In the genomic region with DNA sequence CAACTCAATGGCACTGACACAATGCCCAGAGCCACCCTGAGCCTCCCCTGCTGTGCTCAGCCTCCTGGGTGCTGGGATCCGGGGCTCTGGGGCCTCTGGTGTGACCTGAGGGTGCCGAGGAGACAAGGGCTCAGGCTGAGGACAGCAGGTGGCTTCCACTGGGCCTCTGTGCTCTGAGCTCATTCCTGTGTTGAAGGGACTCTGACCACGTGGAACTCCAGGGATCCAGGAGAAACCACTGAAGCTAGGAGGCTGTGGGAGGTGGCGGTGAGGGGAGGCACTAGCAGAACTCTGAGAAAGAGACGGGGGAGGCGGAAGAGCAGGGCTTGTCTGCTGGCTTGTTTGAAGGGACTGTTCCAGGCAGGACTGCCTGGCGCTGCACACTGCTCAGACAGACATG, we compare ENCODE assay signal across 20 cellular contexts.
A peak's percentile ranks its signal among the peaks of the same experiment; 100 is the strongest.
DNase-seq lines count a peak whose midpoint lies in the region; ATAC-seq and TF ChIP-seq lines count a peak whose summit lies in the region.
"Had no signal": no experiment of that assay in that cellular context is flagged by ENCODE, and none has a peak within 500 bp of the region (broad histone marks: within the 10 kb centered on the region; RNA-seq: fewer than 3 reads in every experiment).

No MANE protein-coding gene starts in this region.

- no peak overlapping the region for H4K8ac ChIP-seq in mesendoderm (ENCODE audit: low read depth, low read length)

- no peak overlapping the region for H3K9ac ChIP-seq in mesendoderm (ENCODE audit: low read length)

- H3K27ac ChIP-seq in RWPE2 (ENCODE audit: poor library complexity, severe bottlenecking) = no peak overlapping the region
- no peak overlapping the region for H3K27ac ChIP-seq in mesendoderm (ENCODE audit: low read depth, low read length)
- no peak overlapping the region for H3K27ac ChIP-seq in foreskin keratinocyte
- H3K27ac ChIP-seq: HL-60 had no signal

- DNase-seq in DMS53 (lab: John Stamatoyannopoulos, UW) (peak; percentile 35), DMS53 treated with DMSO at 0.1 percent for 48 hours (lab: John Stamatoyannopoulos, UW; ENCODE audit: unreplicated experiment) (no peak), RWPE2 (ENCODE audit: low spot score) (no peak), mesendoderm (peak; percentile 8), foreskin keratinocyte (no peak)
- no peak for DNase-seq in activated T-cell treated with anti-CD3 and anti-CD28 coated beads, Interleukin-2, amount 50 U/mL, for 48 hours
- DNase-seq: CD4-positive, alpha-beta T cell; IMR-90; NCI-H1048; NCI-H1436; NCI-H2029; NCI-H446 treated with DMSO at 0.1 percent for 48 hours; NCI-H748 treated with DMSO at 0.1 percent for 48 hours; SIG-M5 had no signal

- no peaks in the 10 kb centered on the region for H3K36me3 Mint-ChIP-seq in activated T-helper 17 cell treated with anti-CD3 and anti-CD28 coated beads, Interleukin-2, amount 50 U/mL, for 72 hours (ENCODE audit: low read depth)

- no peak overlapping the region for H2BK120ac ChIP-seq in mesendoderm (ENCODE audit: low read depth, low read length)

- H3K36me3 ChIP-seq in RWPE2 (ENCODE audit: low read depth) (no peaks in the 10 kb centered on the region), mesendoderm (ENCODE audit: control insufficient read depth, insufficient read depth, low read length) (no peaks in the 10 kb centered on the region)

- H3K79me1 ChIP-seq in mesendoderm (ENCODE audit: low read length) = no peaks in the 10 kb centered on the region

- no peak overlapping the region for H3K27ac Mint-ChIP-seq in activated T-helper 17 cell treated with anti-CD3 and anti-CD28 coated beads, Interleukin-2, amount 50 U/mL, for 72 hours
- H3K27ac Mint-ChIP-seq: B cell; CD4-positive, alpha-beta T cell had no signal

- peak; percentile 21; the same call in 2 of the 3 replicates for ATAC-seq in RWPE2 (ENCODE audit: low read depth)
- ATAC-seq in foreskin keratinocyte = no peak
- ATAC-seq in activated T-helper 17 cell treated with anti-CD3 and anti-CD28 coated beads, Interleukin-2, amount 50 U/mL, for 72 hours (replicated peaks) = no peak
- no peak for ATAC-seq in GM21529 (IDR thresholded peaks at IDR 0.05; ENCODE audit: unreplicated experiment)
- ATAC-seq: HCT116, SK-N-SH treated with all-trans-retinoic acid at 6 μM for 48 hours had no signal

- no peak overlapping the region for H2AK5ac ChIP-seq in mesendoderm (ENCODE audit: low read length)

- TF ChIP-seq CTCF in RWPE2 (IDR thresholded peaks at IDR 0.05; ENCODE audit: poor library complexity, severe bottlenecking) (no peak), foreskin keratinocyte (conservative IDR thresholded peaks at IDR 0.05) (no peak)

- no peaks in the 10 kb centered on the region for H3K79me2 ChIP-seq in mesendoderm (ENCODE audit: control insufficient read depth, insufficient read depth, low read length)

- H3K4me3 ChIP-seq in RWPE2 (ENCODE audit: severe bottlenecking) (no peak overlapping the region), mesendoderm (ENCODE audit: low read length) (no peak overlapping the region)

- no peak overlapping the region for H3K4ac ChIP-seq in mesendoderm (ENCODE audit: low read depth, low read length)

- H3K4me1 Mint-ChIP-seq in activated T-helper 17 cell treated with anti-CD3 and anti-CD28 coated beads, Interleukin-2, amount 50 U/mL, for 72 hours = no peaks in the 10 kb centered on the region
- H3K4me1 Mint-ChIP-seq: B cell had no signal

- H3K9me3 ChIP-seq in RWPE2 (ENCODE audit: severe bottlenecking) = no peaks in the 10 kb centered on the region

- no peak overlapping the region for H2BK15ac ChIP-seq in mesendoderm (replicated peaks; ENCODE audit: low read depth)

- no peak overlapping the region for H4K5ac ChIP-seq in mesendoderm (ENCODE audit: low read length)

- H3K4me2 ChIP-seq in mesendoderm (ENCODE audit: low read length) = no peak overlapping the region

- H3K27me3 ChIP-seq in RWPE2 (ENCODE audit: insufficient read depth, poor library complexity, severe bottlenecking) = no peaks in the 10 kb centered on the region
- no peaks in the 10 kb centered on the region for H3K27me3 ChIP-seq in mesendoderm (ENCODE audit: insufficient read depth, low read length, poor library complexity)
- no peaks in the 10 kb centered on the region for H3K27me3 ChIP-seq in foreskin keratinocyte

- H3K4me3 Mint-ChIP-seq in activated T-helper 17 cell treated with anti-CD3 and anti-CD28 coated beads, Interleukin-2, amount 50 U/mL, for 72 hours = no peak overlapping the region
- H3K4me3 Mint-ChIP-seq: B cell; CD4-positive, alpha-beta T cell had no signal

- H3K9me3 Mint-ChIP-seq in activated T-helper 17 cell treated with anti-CD3 and anti-CD28 coated beads, Interleukin-2, amount 50 U/mL, for 72 hours = peaks cover 4% of the 10 kb centered on the region
- H3K9me3 Mint-ChIP-seq: CD4-positive, alpha-beta T cell had no signal

- peak overlapping the region; percentile 25 for H3K56ac ChIP-seq in mesendoderm (ENCODE audit: low read length)

- no peak overlapping the region for H3K23ac ChIP-seq in mesendoderm (ENCODE audit: low read length)

- H2BK5ac ChIP-seq in mesendoderm (ENCODE audit: low read length) = no peak overlapping the region

- H3K4me1 ChIP-seq in RWPE2 (ENCODE audit: insufficient read depth, poor library complexity, severe bottlenecking) (no peaks in the 10 kb centered on the region), mesendoderm (ENCODE audit: control insufficient read depth, low read depth, low read length) (no peaks in the 10 kb centered on the region), foreskin keratinocyte (no peaks in the 10 kb centered on the region)

- WGBS in mesendoderm (ENCODE audit: extremely low coverage, insufficient coverage, low lambda C conversion rate) = no CpG with 5 or more reads among the region's 7 CpGs

- H3K18ac ChIP-seq in mesendoderm (ENCODE audit: low read length) = no peak overlapping the region

- no peaks in the 10 kb centered on the region for H3K27me3 Mint-ChIP-seq in activated T-helper 17 cell treated with anti-CD3 and anti-CD28 coated beads, Interleukin-2, amount 50 U/mL, for 72 hours
- H3K27me3 Mint-ChIP-seq: B cell; CD4-positive, alpha-beta T cell had no signal

Comparison
In these comparisons a context has a peak if more than half of its experiments do, and no peak if none do; other contexts are left out.
1. DNase-seq: peak in DMS53 (single experiment) and mesendoderm (single experiment); none in DMS53 treated with DMSO at 0.1 percent for 48 hours (single experiment), RWPE2 (single experiment), foreskin keratinocyte (0 of 2) and activated T-cell treated with anti-CD3 and anti-CD28 coated beads, Interleukin-2, amount 50 U/mL, for 48 hours (0 of 2).